ENCODE assay signal across 1 cellular context in genomic region chr22:35350539-35351503, GRCh38.
TF ChIP-seq lines count a peak whose summit lies in the region.

No MANE protein-coding gene starts in this region.

TF ChIP-seq in WTC11, 78 proteins besides CTCF, POLR2A, EP300 and RAD21 (continued from another document):
- TF ChIP-seq ZBTB21 (CRISPR knock-in tag; IDR thresholded peaks at IDR 0.05; ENCODE audit: borderline replicate concordance) (no peak), EMX1 (CRISPR knock-in tag; IDR thresholded peaks at IDR 0.05) (no peak), ZBTB43 (CRISPR knock-in tag; IDR thresholded peaks at IDR 0.05) (0 out of 2 replicates have a peak, but pooled peaks have one; percentile 30), SMAD3 (CRISPR knock-in tag; IDR thresholded peaks at IDR 0.05; ENCODE audit: borderline replicate concordance) (no peak), ARID4B (CRISPR knock-in tag; IDR thresholded peaks at IDR 0.05; ENCODE audit: borderline replicate concordance) (peak; percentile 46; the same call in 1 of the 2 replicates), GABPB1 (CRISPR knock-in tag; IDR thresholded peaks at IDR 0.05) (peak; percentile 30; the same call in 1 of the 2 replicates), USF1 (CRISPR knock-in tag; IDR thresholded peaks at IDR 0.05) (no peak), OVOL2 (CRISPR knock-in tag; IDR thresholded peaks at IDR 0.05; ENCODE audit: borderline replicate concordance) (no peak), ETV6 (CRISPR knock-in tag; IDR thresholded peaks at IDR 0.05) (peak; percentile 79; the same call in 1 of the 2 replicates), IRF2 (CRISPR knock-in tag; IDR thresholded peaks at IDR 0.05; ENCODE audit: borderline replicate concordance, low read depth) (no peak), FOXK1 (CRISPR knock-in tag; IDR thresholded peaks at IDR 0.05) (peak; percentile 49; the same call in 1 of the 2 replicates), SP1 (CRISPR knock-in tag; conservative IDR thresholded peaks at IDR 0.05) (peak; percentile 72), ZNF416 (CRISPR knock-in tag; IDR thresholded peaks at IDR 0.05) (no peak), FOXP1 (CRISPR knock-in tag; IDR thresholded peaks at IDR 0.05; ENCODE audit: borderline replicate concordance) (peak; percentile 60; the same call in 1 of the 2 replicates), NFE2L1 (CRISPR knock-in tag; IDR thresholded peaks at IDR 0.05) (0 out of 2 replicates have a peak, but pooled peaks have one; percentile 23)
